In genomic region chr14:77190977-77191376, GRCh38 we compare ENCODE assay signal across 23 cellular contexts. TPM values are rescaled to one million over a fixed set of nuclear protein-coding genes. Genes with fewer than 3 reads are reported as not detected.
A peak's percentile ranks its signal among the peaks of the same experiment; 100 is the strongest.
DNase-seq lines count a peak whose midpoint lies in the region; ATAC-seq, FAIRE-seq and TF ChIP-seq lines count a peak whose summit lies in the region.
"Had no signal": no experiment of that assay in that cellular context is flagged by ENCODE, and none has a peak within 500 bp of the region (broad histone marks: within the 10 kb centered on the region; RNA-seq: fewer than 3 reads in every experiment).

No MANE protein-coding gene starts in this region.

- no peak overlapping the region for H3K27ac ChIP-seq in neural progenitor cell
- H3K27ac ChIP-seq in small intestine (ENCODE audit: low read depth in 1 of 2, low read length in 1 of 2), result no peak overlapping the region
- H3K27ac ChIP-seq: 22Rv1; BLaER1 treated with 17β-estradiol and CSF1 and Interleukin-3, amounts not matched to agents 10 nM and 100 nM had no signal

- H3K36me3 Mint-ChIP-seq in WTC11, result no peaks in the 10 kb centered on the region
- H3K36me3 Mint-ChIP-seq in neural progenitor cell, result no peaks in the 10 kb centered on the region
- H3K36me3 Mint-ChIP-seq: CD4-positive, alpha-beta memory T cell had no signal

- H3K4me3 Mint-ChIP-seq in WTC11 (no peak overlapping the region), neural progenitor cell (no peak overlapping the region)

- H4K20me1 ChIP-seq in neural progenitor cell (ENCODE audit: low read depth), result no peaks in the 10 kb centered on the region

- DNase-seq in DMS53 (lab: John Stamatoyannopoulos, UW) (peak; percentile 8), DMS53 treated with DMSO at 0.1 percent for 48 hours (lab: John Stamatoyannopoulos, UW; ENCODE audit: unreplicated experiment) (no peak), HTR-8/SVneo (ENCODE audit: insufficient read length, low spot score) (no peak), WTC11 (ENCODE audit: low spot score) (no peak), neural progenitor cell (ENCODE audit: low spot score) (no peak), frontal cortex (ENCODE audit: low spot score in 2 of 2) (no peak), nucleus accumbens (lab: John Stamatoyannopoulos, UW) (no peak), small intestine (no peak)
- DNase-seq: Caco-2; CD4-positive, alpha-beta memory T cell; GF-D8; Karpas-422; MM.1S; NCI-H1048; NCI-H1417 treated with DMSO at 0.1 percent for 48 hours; NCI-H187; NCI-H2227 treated with DMSO at 0.1 percent for 48 hours; NCI-H510A; NCI-H748 treated with DMSO at 0.1 percent for 48 hours had no signal

- H3F3A ChIP-seq in neural progenitor cell (ENCODE audit: low read depth), result peaks cover 5% of the 10 kb centered on the region

- FAIRE-seq in HTR-8/SVneo (lab: Jason Lieb, UNC) (peak; percentile 69), frontal cortex (lab: Jason Lieb, UNC) (no peak), small intestine (lab: Jason Lieb, UNC) (no peak)

- H3K79me2 ChIP-seq in neural progenitor cell (ENCODE audit: low read depth), result no peaks in the 10 kb centered on the region

- H3K27me3 Mint-ChIP-seq in WTC11 (ENCODE audit: low read depth) (no peaks in the 10 kb centered on the region), neural progenitor cell (ENCODE audit: insufficient read depth, low read depth) (no peaks in the 10 kb centered on the region)

- H3K9me3 Mint-ChIP-seq in WTC11, result no peaks in the 10 kb centered on the region
- H3K9me3 Mint-ChIP-seq in neural progenitor cell, result no peaks in the 10 kb centered on the region

- H3K27ac Mint-ChIP-seq in WTC11, result no peak overlapping the region
- no peak overlapping the region for H3K27ac Mint-ChIP-seq in neural progenitor cell
- H3K27ac Mint-ChIP-seq: CD4-positive, alpha-beta memory T cell had no signal

- WGBS in small intestine, 3 donors, result 61 to 70% (median 65%) methylated on average over 1 of the region's 1 CpG

- POLR2A ChIA-PET in WTC11 (lab: Charles Lee), result interaction anchor here (0.8 kb wide), 1 partner anchor 10 kb away, joined by 4 read pairs; the partner anchor contains the start of gene TMEM63C

- peaks cover 7% of the 10 kb centered on the region for H3K4me1 ChIP-seq in neural progenitor cell
- H3K4me1 ChIP-seq in small intestine (ENCODE audit: control insufficient read depth in 2 of 2, insufficient read depth in 1 of 2, low read depth in 1 of 2, low read length in 1 of 2), result peaks cover 0 to 2% of the 10 kb centered on the region in 2 donors
- H3K4me1 ChIP-seq: Caco-2 had no signal

- no peaks in the 10 kb centered on the region for H3K36me3 ChIP-seq in neural progenitor cell
- no peaks in the 10 kb centered on the region for H3K36me3 ChIP-seq in small intestine (ENCODE audit: control insufficient read depth in 2 of 2, insufficient read depth in 2 of 2, low read length in 2 of 2)
- H3K36me3 ChIP-seq: BLaER1 treated with 17β-estradiol and CSF1 and Interleukin-3, amounts not matched to agents 10 nM and 100 nM had no signal

- ATAC-seq in WTC11, result 0 out of 2 replicates have a peak, but pooled peaks have one; percentile 31
- ATAC-seq: Panc1 had no signal

- no peak overlapping the region for H3K4me2 ChIP-seq in neural progenitor cell

- no peak overlapping the region for H2AFZ ChIP-seq in neural progenitor cell (replicated peaks)

- no peak overlapping the region for H3K9ac ChIP-seq in neural progenitor cell
- H3K9ac ChIP-seq: BLaER1 treated with 17β-estradiol and CSF1 and Interleukin-3, amounts not matched to agents 10 nM and 100 nM had no signal

- H3K9me3 ChIP-seq in neural progenitor cell (ENCODE audit: low read depth), result no peaks in the 10 kb centered on the region
- no peaks in the 10 kb centered on the region for H3K9me3 ChIP-seq in small intestine (ENCODE audit: control insufficient read depth, low read depth)
- H3K9me3 ChIP-seq: BLaER1 treated with 17β-estradiol and CSF1 and Interleukin-3, amounts not matched to agents 10 nM and 100 nM; Caco-2 had no signal

- H3K4me3 ChIP-seq in neural progenitor cell, result no peak overlapping the region
- H3K4me3 ChIP-seq in small intestine (ENCODE audit: low read depth in 1 of 2, low read length in 2 of 2), result no peak overlapping the region
- H3K4me3 ChIP-seq: BLaER1 treated with 17β-estradiol and CSF1 and Interleukin-3, amounts not matched to agents 10 nM and 100 nM had no signal

- TF ChIP-seq CTCF in WTC11 (IDR thresholded peaks at IDR 0.05), result no peak
- peak; percentile 9 for TF ChIP-seq CTCF in neural progenitor cell (IDR thresholded peaks at IDR 0.05)

- H3K4me1 Mint-ChIP-seq in WTC11 (peaks cover 9% of the 10 kb centered on the region), neural progenitor cell (peaks cover 11% of the 10 kb centered on the region)
- H3K4me1 Mint-ChIP-seq: CD4-positive, alpha-beta memory T cell had no signal

- H3K27me3 ChIP-seq in neural progenitor cell (no peaks in the 10 kb centered on the region), small intestine (ENCODE audit: control insufficient read depth in 2 of 2, insufficient read depth in 2 of 2, low read length in 2 of 2) (no peaks in the 10 kb centered on the region)
- H3K27me3 ChIP-seq: BLaER1 treated with 17β-estradiol and CSF1 and Interleukin-3, amounts not matched to agents 10 nM and 100 nM had no signal

- CTCF ChIA-PET in WTC11 (lab: Charles Lee), result interaction anchor here (0.8 to 2.3 kb wide), 7 partner anchors 9 to 110 kb away, joined by 3 to 11 read pairs (median 4); partner anchors contain the start of genes TMEM63C and ZDHHC22

TF ChIP-seq in WTC11, 78 proteins besides CTCF, POLR2A, EP300 and RAD21 (continues in another document):
- TF ChIP-seq TEAD4 (CRISPR knock-in tag; IDR thresholded peaks at IDR 0.05) (no peak), GTF2I (CRISPR knock-in tag; conservative IDR thresholded peaks at IDR 0.05) (no peak), ELF4 (CRISPR knock-in tag; IDR thresholded peaks at IDR 0.05; ENCODE audit: low read depth) (no peak), MXD4 (CRISPR knock-in tag; IDR thresholded peaks at IDR 0.05; ENCODE audit: borderline replicate concordance) (no peak), ZNF219 (CRISPR knock-in tag; IDR thresholded peaks at IDR 0.05; ENCODE audit: borderline replicate concordance) (no peak), CREB1 (CRISPR knock-in tag; IDR thresholded peaks at IDR 0.05) (no peak), MAX (CRISPR knock-in tag; IDR thresholded peaks at IDR 0.05) (no peak), PREB (CRISPR knock-in tag; IDR thresholded peaks at IDR 0.05; ENCODE audit: borderline replicate concordance) (no peak), ATF3 (CRISPR knock-in tag; conservative IDR thresholded peaks at IDR 0.05) (no peak), ZNF532 (CRISPR knock-in tag; IDR thresholded peaks at IDR 0.05; ENCODE audit: borderline replicate concordance) (no peak)

RNA-seq across cellular contexts. Expression of gene TMEM63C, which starts 9.4 kb away (rescaled TPM):
- total RNA-seq in WTC11 (2021) (3.6 to 8.8 TPM (median 6.0 TPM) in 3 replicates), neural progenitor cell (ENCODE audit: low replicate concordance) (1.1 and 1.5 TPM in 2 replicates), frontal cortex (8.6 TPM)
- 1 to 10 TPM in 1 of 3 donors, under 1 TPM in 1, not detected in 1; 0.27 to 2.0 TPM for polyA plus RNA-seq in small intestine
- polyA plus RNA-seq: CD4-positive, alpha-beta memory T cell had no signal

RNA-seq across cellular contexts. Expression of gene ZDHHC22, which starts 49.4 kb away (rescaled TPM):
- total RNA-seq in WTC11 (2021), result 38.6 to 47.7 TPM (median 39.3 TPM) in 3 replicates
- 0.07 and 0.31 TPM in 2 replicates for total RNA-seq in neural progenitor cell (ENCODE audit: low replicate concordance)
- 5.7 TPM for total RNA-seq in frontal cortex
- under 1 TPM in 1 of 3 donors, not detected in 2; 0.33 TPM for polyA plus RNA-seq in small intestine
- total RNA-seq: Caco-2; CD4-positive, alpha-beta memory T cell; H4 had no signal
- polyA plus RNA-seq: CD4-positive, alpha-beta memory T cell had no signal
